14 cellular contexts compared by ENCODE assay signal in the genomic region with DNA sequence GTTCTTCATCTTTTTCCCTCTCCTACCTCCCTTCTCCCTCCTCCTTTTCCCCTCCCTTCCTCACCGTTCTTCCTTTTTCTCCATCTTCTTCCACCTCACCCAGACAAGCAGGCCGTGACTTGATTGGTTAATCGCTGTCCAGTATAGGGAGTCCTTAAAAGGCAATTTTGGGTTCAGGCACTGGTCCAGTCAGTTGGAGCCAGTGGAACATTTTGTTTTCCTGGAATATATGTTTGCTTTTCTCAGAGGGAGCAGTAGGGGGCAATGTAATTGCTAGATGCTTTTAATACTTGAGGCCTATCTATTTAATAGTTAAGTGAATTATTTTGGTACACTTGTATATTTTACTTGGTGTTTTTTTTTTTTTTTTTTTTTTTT. TPM values are rescaled to one million over a fixed set of nuclear protein-coding genes. Genes with fewer than 3 reads are reported as not detected.
DNase-seq lines count a peak whose midpoint lies in the region; ATAC-seq and TF ChIP-seq lines count a peak whose summit lies in the region.
"Had no signal": no experiment of that assay in that cellular context is flagged by ENCODE, and none has a peak within 500 bp of the region (broad histone marks: within the 10 kb centered on the region; RNA-seq: fewer than 3 reads in every experiment).

No MANE protein-coding gene starts in this region.

- H3K9ac ChIP-seq in SK-N-SH (no peak overlapping the region), endodermal cell (ENCODE audit: extremely low read depth, low read length, poor library complexity, severe bottlenecking) (no peak overlapping the region)

- H3F3A ChIP-seq in SK-N-SH (replicated peaks; ENCODE audit: insufficient read depth): peaks cover 18% of the 10 kb centered on the region

- H3K9me3 Mint-ChIP-seq in endothelial cell (ENCODE audit: unreplicated experiment) (peaks cover 4% of the 10 kb centered on the region), endodermal cell (peaks cover 15% of the 10 kb centered on the region)

- peaks cover 25% of the 10 kb centered on the region for H3K36me3 Mint-ChIP-seq in endothelial cell (ENCODE audit: low read depth, unreplicated experiment)
- H3K36me3 Mint-ChIP-seq in endodermal cell (ENCODE audit: low read depth): peaks cover 42% of the 10 kb centered on the region

- H3K4me1 Mint-ChIP-seq in endothelial cell (ENCODE audit: unreplicated experiment): no peaks in the 10 kb centered on the region
- H3K4me1 Mint-ChIP-seq in endodermal cell: no peaks in the 10 kb centered on the region

- TF ChIP-seq CTCF in SK-N-SH (IDR thresholded peaks at IDR 0.05): peak; percentile 38
- TF ChIP-seq CTCF in endothelial cell (IDR thresholded peaks at IDR 0.05; ENCODE audit: unreplicated experiment): peak; percentile 25
- no peak for TF ChIP-seq CTCF in thyroid gland (IDR thresholded peaks at IDR 0.05)
- no peak for TF ChIP-seq CTCF in endodermal cell (conservative IDR thresholded peaks at IDR 0.05)
- no peak for TF ChIP-seq CTCF in psoas muscle (IDR thresholded peaks at IDR 0.05)

- H3K27ac Mint-ChIP-seq in endothelial cell (ENCODE audit: unreplicated experiment) (no peak overlapping the region), endodermal cell (no peak overlapping the region)

- H3K36me3 ChIP-seq in SK-N-SH (replicated peaks in 1 of 2; ENCODE audit: control insufficient read depth in 1 of 2, insufficient read depth in 2 of 2, low read length in 1 of 2) (peaks cover 2 to 10% of the 10 kb centered on the region in 2 experiments), thyroid gland (peaks cover 5 to 8% of the 10 kb centered on the region in 2 donors), endodermal cell (ENCODE audit: control insufficient read depth, insufficient read depth, low read length) (no peaks in the 10 kb centered on the region), psoas muscle (ENCODE audit: insufficient read depth in 1 of 2, low read depth in 1 of 2) (peaks cover 5 to 36% of the 10 kb centered on the region in 2 donors)
- peaks cover 4% of the 10 kb centered on the region for H3K36me3 ChIP-seq in effector memory CD4-positive, alpha-beta T cell (ENCODE audit: control insufficient read depth, insufficient read depth, low read length)
- H3K36me3 ChIP-seq: uterus had no signal

- no peak overlapping the region for H3K4me3 ChIP-seq in SK-N-SH (ENCODE audit: low read depth in 2 of 2, low read length in 1 of 2)
- no peak overlapping the region for H3K4me3 ChIP-seq in thyroid gland (replicated peaks in 1 of 3)
- no peak overlapping the region for H3K4me3 ChIP-seq in endodermal cell (ENCODE audit: low read length)
- H3K4me3 ChIP-seq in effector memory CD4-positive, alpha-beta T cell (ENCODE audit: insufficient read depth, low read depth, low read length, poor library complexity, severe bottlenecking): no peak overlapping the region
- H3K4me3 ChIP-seq in psoas muscle: no peak overlapping the region
- H3K4me3 ChIP-seq: left lung, uterus had no signal

- H3K4me3 Mint-ChIP-seq in endothelial cell (ENCODE audit: unreplicated experiment): no peak overlapping the region
- no peak overlapping the region for H3K4me3 Mint-ChIP-seq in endodermal cell

- no peak for ATAC-seq in psoas muscle
- ATAC-seq: left lung had no signal

- peak; percentile 27 for DNase-seq in NCI-H748 (lab: John Stamatoyannopoulos, UW; ENCODE audit: unreplicated experiment)
- no peak for DNase-seq in NCI-H748 treated with DMSO at 0.1 percent for 48 hours (lab: John Stamatoyannopoulos, UW)
- no peak for DNase-seq in SK-N-SH
- no peak for DNase-seq in endothelial cell (ENCODE audit: low spot score)
- no peak for DNase-seq in thyroid gland
- DNase-seq in endodermal cell: no peak
- no peak for DNase-seq in effector memory CD4-positive, alpha-beta T cell
- DNase-seq in psoas muscle: no peak
- DNase-seq: caudate nucleus, EL, left lung, NCI-H510A treated with DMSO at 0.1 percent for 48 hours, SHP77, uterus had no signal

- no peak for TF ChIP-seq EP300 in SK-N-SH (IDR thresholded peaks at IDR 0.05; ENCODE audit: borderline replicate concordance in 1 of 2, low read depth in 1 of 2, low read length in 1 of 2)

- H3K27ac ChIP-seq in SK-N-SH (ENCODE audit: low read depth in 2 of 2, low read length in 1 of 2) (no peak overlapping the region), thyroid gland (peak overlapping the region; percentile 40 to 66 (median 61)), endodermal cell (ENCODE audit: low read depth, low read length) (no peak overlapping the region), psoas muscle (no peak overlapping the region)
- H3K27ac ChIP-seq in effector memory CD4-positive, alpha-beta T cell (ENCODE audit: insufficient read depth, low read length, poor library complexity, severe bottlenecking): no peak overlapping the region
- H3K27ac ChIP-seq: left lung, uterus had no signal

- no peak overlapping the region for H2AFZ ChIP-seq in SK-N-SH (ENCODE audit: low read depth)

- no peak overlapping the region for H3K4me2 ChIP-seq in SK-N-SH

- intact Hi-C loops in thyroid gland (cut with DNase I): no loop called here
- intact Hi-C loops in psoas muscle (cut with DNase I): no loop called here

- CTCF ChIA-PET in SK-N-SH (lab: Yijun Ruan, JAX): interaction anchor here (0.9 to 2.0 kb wide), 2 partner anchors 12 to 15 kb away, joined by 3 to 10 read pairs; partner anchors contain the start of gene ELAC1

- H3K9me3 ChIP-seq in SK-N-SH: no peaks in the 10 kb centered on the region
- H3K9me3 ChIP-seq in thyroid gland: no peaks in the 10 kb centered on the region
- peaks cover 10% of the 10 kb centered on the region for H3K9me3 ChIP-seq in endodermal cell (ENCODE audit: control insufficient read depth, low read length)
- no peaks in the 10 kb centered on the region for H3K9me3 ChIP-seq in effector memory CD4-positive, alpha-beta T cell (ENCODE audit: control insufficient read depth, low read length)
- no peaks in the 10 kb centered on the region for H3K9me3 ChIP-seq in psoas muscle
- H3K9me3 ChIP-seq: uterus had no signal

- H3K27me3 ChIP-seq in SK-N-SH (ENCODE audit: insufficient read depth) (no peaks in the 10 kb centered on the region), thyroid gland (no peaks in the 10 kb centered on the region), endodermal cell (ENCODE audit: control insufficient read depth, insufficient read depth, low read length, poor library complexity, severe bottlenecking) (no peaks in the 10 kb centered on the region), psoas muscle (ENCODE audit: insufficient read depth in 3 of 3, low read length in 2 of 3) (no peaks in the 10 kb centered on the region)
- no peaks in the 10 kb centered on the region for H3K27me3 ChIP-seq in effector memory CD4-positive, alpha-beta T cell (replicated peaks; ENCODE audit: control insufficient read depth, insufficient read depth, low read length, poor library complexity, severe bottlenecking)
- H3K27me3 ChIP-seq: left lung, uterus had no signal

- TF ChIP-seq POLR2A in thyroid gland (IDR thresholded peaks at IDR 0.05): no peak

- POLR2A ChIA-PET in SK-N-SH (lab: Yijun Ruan, JAX): no interaction called here

- H3K27me3 Mint-ChIP-seq in endothelial cell (ENCODE audit: unreplicated experiment): no peaks in the 10 kb centered on the region
- H3K27me3 Mint-ChIP-seq in endodermal cell (ENCODE audit: insufficient read depth): no peaks in the 10 kb centered on the region

- 0 out of 2 replicates have a peak, but pooled peaks have one; percentile 11 for TF ChIP-seq RAD21 in SK-N-SH (IDR thresholded peaks at IDR 0.05; ENCODE audit: low read length)

- H4K20me1 ChIP-seq in SK-N-SH (ENCODE audit: insufficient read depth): 0 out of 2 replicates have a peak, but pooled peaks cover 4% of the 10 kb centered on the region

- no peaks in the 10 kb centered on the region; the same call in 1 of the 2 replicates for H3K79me2 ChIP-seq in SK-N-SH (ENCODE audit: insufficient read depth)

- 100% methylated on average over 3 of the region's 3 CpGs for WGBS in SK-N-SH (ENCODE audit: low lambda C conversion rate)
- 95 to 96% methylated on average over 3 of the region's 3 CpGs for WGBS in thyroid gland, 2 donors
- 92% methylated on average over 3 of the region's 3 CpGs; no CpG with 5 or more reads in 1 of the 2 experiments for WGBS in endodermal cell (ENCODE audit: insufficient coverage in 1 of 2, insufficient read length in 1 of 2), 2 experiments
- 93 to 98% (median 95%) methylated on average over 3 of the region's 3 CpGs for WGBS in psoas muscle, 3 donors

- no peaks in the 10 kb centered on the region for H3K9me2 ChIP-seq in SK-N-SH

- H3K4me1 ChIP-seq in SK-N-SH (ENCODE audit: control insufficient read depth in 1 of 2, insufficient read depth in 2 of 2, low read depth in 1 of 2, low read length in 1 of 2) (peaks cover 3 to 5% of the 10 kb centered on the region in 2 experiments; a peak in 1 of 4 replicates), thyroid gland (peaks cover 2 to 15% of the 10 kb centered on the region in 2 donors), endodermal cell (ENCODE audit: control insufficient read depth, insufficient read depth, low read length) (no peaks in the 10 kb centered on the region), psoas muscle (peaks cover 17% of the 10 kb centered on the region)
- H3K4me1 ChIP-seq in effector memory CD4-positive, alpha-beta T cell (ENCODE audit: control insufficient read depth, insufficient read depth, low read length, poor library complexity, severe bottlenecking): no peaks in the 10 kb centered on the region
- H3K4me1 ChIP-seq: uterus had no signal

TF ChIP-seq in SK-N-SH, 30 proteins besides CTCF, POLR2A, EP300 and RAD21 (continues in another document):
- TF ChIP-seq POLR2AphosphoS5 (IDR thresholded peaks at IDR 0.05; ENCODE audit: low read depth, low read length): no peak
- no peak for TF ChIP-seq SIN3A (IDR thresholded peaks at IDR 0.05; ENCODE audit: borderline replicate concordance, low read depth, low read length)

RNA-seq across cellular contexts. Expression of gene ELAC1, which starts 15.0 kb away (rescaled TPM):
- 10.8 and 13.0 TPM in 2 replicates for polyA plus RNA-seq in SK-N-SH (2012; rRNA removed)
- 12.1 and 14.1 TPM in 2 replicates for polyA plus RNA-seq in SK-N-SH (2012; cell fraction: cytosol; rRNA removed)
- polyA plus RNA-seq in SK-N-SH (2012; cell fraction: nucleus; rRNA removed): 4.1 and 5.7 TPM in 2 replicates
- 10.5 TPM for total RNA-seq in endothelial cell (ENCODE audit: unreplicated experiment)
- total RNA-seq in thyroid gland: 10 to 100 TPM in 3 of 4 donors, 1 to 10 TPM in 1; 9.3 to 23.5 (median 16.3) TPM
- total RNA-seq in endodermal cell: 1 to 10 TPM; 5.1 to 7.4 TPM
- polyA plus RNA-seq in endodermal cell (2013, experiment 1 of 2): 6.6 TPM
- polyA plus RNA-seq in endodermal cell (2013, experiment 2 of 2): 8.3 TPM
- 1 to 10 TPM; 2.8 to 5.4 (median 3.8) TPM for total RNA-seq in psoas muscle
- polyA plus RNA-seq in psoas muscle: 1 to 10 TPM; 1.6 to 4.2 (median 1.7) TPM

RNA-seq across cellular contexts. Expression of gene SMAD4, which starts 47.2 kb away (rescaled TPM):
- 43.3 and 55.3 TPM in 2 replicates for polyA plus RNA-seq in SK-N-SH (2012; rRNA removed)
- 42.6 and 52.9 TPM in 2 replicates for polyA plus RNA-seq in SK-N-SH (2012; cell fraction: cytosol; rRNA removed)
- polyA plus RNA-seq in SK-N-SH (2012; cell fraction: nucleus; rRNA removed): 41.5 and 49.7 TPM in 2 replicates
- 87.2 TPM for total RNA-seq in endothelial cell (ENCODE audit: unreplicated experiment)
- 100 to 1,000 TPM; 163 to 305 (median 250) TPM for total RNA-seq in thyroid gland
- total RNA-seq in endodermal cell: 100 to 1,000 TPM; 132 to 133 TPM
- 136 TPM for polyA plus RNA-seq in endodermal cell (2013, experiment 1 of 2)
- 130 TPM for polyA plus RNA-seq in endodermal cell (2013, experiment 2 of 2)
- 100 to 1,000 TPM in 2 of 4 donors, 10 to 100 TPM in 2; 92.7 to 128 (median 112) TPM for total RNA-seq in psoas muscle
- 10 to 100 TPM; 35.6 to 80.8 (median 39.3) TPM for polyA plus RNA-seq in psoas muscle

Comparison
In these comparisons a context has a peak if more than half of its experiments do, and no peak if none do; other contexts are left out.
1. H3K27ac ChIP-seq: peak in thyroid gland (3 of 3); none in SK-N-SH (0 of 2), endodermal cell (single experiment), effector memory CD4-positive, alpha-beta T cell (single experiment) and psoas muscle (single experiment).
2. CTCF ChIP-seq: peak in SK-N-SH (single experiment) and endothelial cell (single experiment); none in thyroid gland (0 of 6), endodermal cell (single experiment) and psoas muscle (single experiment).